8 cellular contexts compared by ENCODE assay signal in the genomic region with DNA sequence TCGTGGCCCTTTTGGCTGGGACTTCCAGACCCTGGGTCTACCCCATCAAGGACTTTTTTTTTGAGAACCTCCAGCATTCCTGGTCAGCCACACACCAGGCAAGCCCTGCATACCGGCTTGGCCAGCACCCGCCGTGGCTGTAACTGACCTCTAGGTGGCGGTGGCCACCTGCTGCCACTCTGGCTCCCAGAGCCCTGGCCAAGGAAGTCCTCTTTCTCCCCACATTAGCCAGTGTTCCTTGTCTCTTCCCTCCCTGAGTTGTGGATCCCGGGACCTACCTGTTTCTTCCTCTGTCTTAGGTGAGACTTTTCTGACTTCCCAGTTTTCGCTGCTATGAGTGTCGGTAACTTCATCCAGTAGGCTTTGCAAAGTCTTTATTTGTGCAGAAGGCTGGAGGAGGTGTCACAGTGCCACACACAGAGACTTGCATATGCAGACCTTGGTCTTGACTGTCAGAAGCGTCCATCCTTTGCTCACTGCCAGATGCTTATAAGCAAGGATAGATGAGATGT.
DNase-seq lines count a peak whose midpoint lies in the region; ATAC-seq and TF ChIP-seq lines count a peak whose summit lies in the region.

No MANE protein-coding gene starts in this region.

- no peaks in the 10 kb centered on the region for H3K9me3 ChIP-seq in prostate gland

- H3K36me3 ChIP-seq in prostate gland = no peaks in the 10 kb centered on the region

- no peaks in the 10 kb centered on the region for H3K36me3 Mint-ChIP-seq in activated naive CD8-positive, alpha-beta T cell treated with anti-CD3 and anti-CD28 coated beads, Interleukin-2, amount 50 U/mL, for 24 hours (ENCODE audit: low read depth)

- no peak overlapping the region for H3K4me3 Mint-ChIP-seq in activated naive CD8-positive, alpha-beta T cell treated with anti-CD3 and anti-CD28 coated beads, Interleukin-2, amount 50 U/mL, for 24 hours

- H3K4me1 Mint-ChIP-seq in activated naive CD8-positive, alpha-beta T cell treated with anti-CD3 and anti-CD28 coated beads, Interleukin-2, amount 50 U/mL, for 24 hours = peaks cover 26% of the 10 kb centered on the region

- no peaks in the 10 kb centered on the region for H3K4me1 ChIP-seq in prostate gland (replicated peaks)

- H3K4me3 ChIP-seq in prostate gland = no peak overlapping the region

- H3K9me3 Mint-ChIP-seq in activated naive CD8-positive, alpha-beta T cell treated with anti-CD3 and anti-CD28 coated beads, Interleukin-2, amount 50 U/mL, for 24 hours = no peaks in the 10 kb centered on the region

- no peaks in the 10 kb centered on the region for H3K27me3 Mint-ChIP-seq in activated naive CD8-positive, alpha-beta T cell treated with anti-CD3 and anti-CD28 coated beads, Interleukin-2, amount 50 U/mL, for 24 hours

- H3K27ac Mint-ChIP-seq in activated naive CD8-positive, alpha-beta T cell treated with anti-CD3 and anti-CD28 coated beads, Interleukin-2, amount 50 U/mL, for 24 hours = no peak overlapping the region

- peak; percentile 55 for ATAC-seq in activated naive CD8-positive, alpha-beta T cell treated with anti-CD3 and anti-CD28 coated beads, Interleukin-2, amount 50 U/mL, for 24 hours
- peak; percentile 81 for ATAC-seq in left ventricle myocardium superior
- ATAC-seq in GM19452 (IDR thresholded peaks at IDR 0.05; ENCODE audit: unreplicated experiment) = no peak
- ATAC-seq in GM18868 (IDR thresholded peaks at IDR 0.05; ENCODE audit: unreplicated experiment) = no peak

- TF ChIP-seq CTCF in prostate gland (IDR thresholded peaks at IDR 0.05) = peak; percentile 23 to 74 (median 66)

- H3K27me3 ChIP-seq in prostate gland (replicated peaks; ENCODE audit: insufficient read depth) = no peaks in the 10 kb centered on the region

- intact Hi-C loops in left ventricle myocardium superior (cut with micrococcal nuclease) (loop anchor here (10.0 kb wide), 1 partner anchor 369 kb away; no protein-coding TSS in a partner anchor), prostate gland (cut with DNase I) (loop anchor here (10.0 kb wide), 1 partner anchor 159 kb away; no protein-coding TSS in a partner anchor)

- no peak for TF ChIP-seq POLR2A in prostate gland (IDR thresholded peaks at IDR 0.05)

- 37% methylated on average over 9 of the region's 9 CpGs for WGBS in prostate gland

- peak; percentile 78 for DNase-seq in D341Med (ENCODE audit: low spot score)
- DNase-seq in HT1080 (ENCODE audit: low read depth) = peak; percentile 62
- peak; percentile 66 for DNase-seq in OCI-M1 (lab: John Stamatoyannopoulos, UW)
- peak; percentile 56 for DNase-seq in activated naive CD8-positive, alpha-beta T cell treated with anti-CD3 and anti-CD28 coated beads, Interleukin-2, amount 50 U/mL, for 24 hours
- DNase-seq in left ventricle myocardium superior = peak; percentile 79
- DNase-seq in prostate gland (ENCODE audit: low spot score) = peak; percentile 42

- no peak overlapping the region for H3K27ac ChIP-seq in prostate gland

Comparison
In these comparisons a context has a peak if more than half of its experiments do, and no peak if none do; other contexts are left out.
1. ATAC-seq: peak in activated naive CD8-positive, alpha-beta T cell treated with anti-CD3 and anti-CD28 coated beads, Interleukin-2, amount 50 U/mL, for 24 hours (single experiment) and left ventricle myocardium superior (single experiment); none in GM19452 (single experiment) and GM18868 (single experiment).
2. Peak in every context shown above with its lines, with median percentiles within 50 percentile points of each other: DNase-seq.